In genomic region chr3:172083995-172084409, GRCh38 we compare ENCODE assay signal across 1 cellular context.
A peak's percentile ranks its signal among the peaks of the same experiment; 100 is the strongest.
TF ChIP-seq lines count a peak whose summit lies in the region.

No MANE protein-coding gene starts in this region.

TF ChIP-seq in HepG2, 621 proteins besides CTCF, POLR2A, EP300 and RAD21 (continued from another document and continues in another):
- TF ChIP-seq ZNF142 (CRISPR knock-in tag; IDR thresholded peaks at IDR 0.05) (no peak), BCL6 (CRISPR knock-in tag; IDR thresholded peaks at IDR 0.05) (peak; percentile 88), MAX (IDR thresholded peaks at IDR 0.05) (0 out of 2 replicates have a peak, but pooled peaks have one; percentile 30), KAT7 (CRISPR knock-in tag; IDR thresholded peaks at IDR 0.05; ENCODE audit: borderline replicate concordance) (no peak), ZNF432 (CRISPR knock-in tag; IDR thresholded peaks at IDR 0.05; ENCODE audit: borderline replicate concordance) (no peak), RCOR2 (CRISPR knock-in tag; IDR thresholded peaks at IDR 0.05) (peak; percentile 94), TBX3 (IDR thresholded peaks at IDR 0.05; ENCODE audit: borderline replicate concordance) (0 out of 2 replicates have a peak, but pooled peaks have one; percentile 23), NR2F2 (IDR thresholded peaks at IDR 0.05; ENCODE audit: borderline replicate concordance, low read depth) (peak; percentile 88), IKZF1 (IDR thresholded peaks at IDR 0.05) (no peak), NFE2L2 (IDR thresholded peaks at IDR 0.05; ENCODE audit: low read length) (no peak), ARNT (IDR thresholded peaks at IDR 0.05) (no peak), ZBTB14 (CRISPR knock-in tag; IDR thresholded peaks at IDR 0.05) (no peak), ZNF614 (CRISPR knock-in tag; IDR thresholded peaks at IDR 0.05; ENCODE audit: borderline replicate concordance) (no peak), GTF3A (CRISPR knock-in tag; conservative IDR thresholded peaks at IDR 0.05) (no peak), ZNF574 (CRISPR knock-in tag; IDR thresholded peaks at IDR 0.05) (peak; percentile 55), ZNF704 (CRISPR knock-in tag; IDR thresholded peaks at IDR 0.05; ENCODE audit: borderline replicate concordance) (no peak), CBX5 (CRISPR knock-in tag; IDR thresholded peaks at IDR 0.05; ENCODE audit: borderline replicate concordance) (no peak; the same call in 1 of the 2 replicates), ZNF230 (CRISPR knock-in tag; IDR thresholded peaks at IDR 0.05) (no peak), RBAK (CRISPR knock-in tag; IDR thresholded peaks at IDR 0.05) (no peak), PRDM4 (CRISPR knock-in tag; IDR thresholded peaks at IDR 0.05; ENCODE audit: borderline replicate concordance) (no peak), DNMT1 (CRISPR knock-in tag; IDR thresholded peaks at IDR 0.05) (no peak), ZNF512B (CRISPR knock-in tag; IDR thresholded peaks at IDR 0.05; ENCODE audit: borderline replicate concordance) (no peak), PHF21A (CRISPR knock-in tag; IDR thresholded peaks at IDR 0.05) (peak; percentile 65), ATF4 (CRISPR knock-in tag; IDR thresholded peaks at IDR 0.05) (0 out of 4 replicates have a peak, but pooled peaks of 1 of the 2 experiments have one; percentile 31), CEBPG (CRISPR knock-in tag; IDR thresholded peaks at IDR 0.05) (peak; percentile 69), ZFP62 (CRISPR knock-in tag; IDR thresholded peaks at IDR 0.05) (no peak), ZNF274 (CRISPR knock-in tag; IDR thresholded peaks at IDR 0.05) (no peak), GLI4 (CRISPR knock-in tag; IDR thresholded peaks at IDR 0.05; ENCODE audit: borderline replicate concordance) (no peak), TMF1 (CRISPR knock-in tag; IDR thresholded peaks at IDR 0.05; ENCODE audit: low read depth) (no peak)
